Comparison of ENCODE assay signal across 28 cellular contexts in the genomic region with DNA sequence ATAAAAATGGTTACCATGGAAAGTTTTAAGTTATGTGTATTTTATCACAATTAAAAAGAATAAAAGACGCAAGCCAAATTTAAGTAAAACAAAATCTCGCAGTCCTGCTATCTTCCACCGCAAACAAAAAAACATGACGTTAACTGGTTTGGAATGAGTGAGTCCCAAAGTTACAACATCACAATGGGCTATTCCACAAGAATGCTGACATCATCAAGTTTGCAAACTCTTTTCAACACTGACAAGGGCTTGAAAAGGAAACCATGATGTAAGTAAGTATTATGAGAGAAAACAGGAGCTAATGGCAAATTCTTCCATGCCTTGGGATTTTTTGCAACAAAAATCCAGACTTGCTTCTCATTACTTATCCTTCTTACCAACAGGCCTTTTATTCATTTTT. TPM values are rescaled to one million over a fixed set of nuclear protein-coding genes. Genes with fewer than 3 reads are reported as not detected.
DNase-seq lines count a peak whose midpoint lies in the region; ATAC-seq, FAIRE-seq and TF ChIP-seq lines count a peak whose summit lies in the region.
"Had no signal": no experiment of that assay in that cellular context is flagged by ENCODE, and none has a peak within 500 bp of the region (broad histone marks: within the 10 kb centered on the region; RNA-seq: fewer than 3 reads in every experiment).

No MANE protein-coding gene starts in this region.

- POLR2A ChIA-PET in A549 (lab: Yijun Ruan, JAX) = no interaction called here
- POLR2A ChIA-PET in HEK293 (lab: Yijun Ruan, JAX) = no interaction called here
- POLR2A ChIA-PET in HepG2 (lab: Yijun Ruan, JAX) = no interaction called here

- no peaks in the 10 kb centered on the region for H3K79me2 ChIP-seq in HepG2 (ENCODE audit: insufficient read depth, low read length)
- H3K79me2 ChIP-seq: hepatocyte had no signal

- H3K27me3 ChIP-seq in HepG2 (ENCODE audit: control insufficient read depth in 1 of 2, insufficient read depth in 2 of 2, low read length in 2 of 2) = no peaks in the 10 kb centered on the region
- H3K27me3 ChIP-seq: esophagus squamous epithelium, hepatocyte had no signal

- no peak overlapping the region for H2AFZ ChIP-seq in HepG2 (ENCODE audit: low read length)
- H2AFZ ChIP-seq: hepatocyte had no signal

- ATAC-seq in A549 = no peak
- no peak for ATAC-seq in HepG2
- ATAC-seq in activated CD4-positive, CD25-positive, alpha-beta regulatory T cell treated with anti-CD3 and anti-CD28 coated beads, Interleukin-2, amount 50 U/mL, for 24 hours = no peak
- ATAC-seq in activated T-helper 17 cell treated with anti-CD3 and anti-CD28 coated beads, Interleukin-2, amount 50 U/mL, for 72 hours (replicated peaks) = no peak
- ATAC-seq: activated CD4-positive, alpha-beta T cell treated with anti-CD3 and anti-CD28 coated beads for 36 hours; activated CD8-positive, alpha-beta memory T cell treated with anti-CD3 and anti-CD28 coated beads, Interleukin-2, amount 10 ng/mL, durations not matched to agents 7 days and 5 days; stimulated activated naive B cell treated with anti-CD40 and anti-IgM and Interleukin-4, amounts not matched to agents 10 μg/mL and 1 μg/mL and 100 μg/mL, for 72 hours had no signal

- H3K4me1 ChIP-seq in A549 (no peaks in the 10 kb centered on the region), HEK293 (ENCODE audit: control insufficient read depth, insufficient read depth, low read length) (no peaks in the 10 kb centered on the region), HepG2 (ENCODE audit: insufficient read depth, low read length) (no peaks in the 10 kb centered on the region)
- H3K4me1 ChIP-seq: esophagus squamous epithelium had no signal

- H3K36me3 ChIP-seq in HEK293 (ENCODE audit: control insufficient read depth in 2 of 2, insufficient read depth in 1 of 2, low read length in 2 of 2) (peaks cover 20 to 73% of the 10 kb centered on the region in 2 experiments), HepG2 (replicated peaks in 1 of 2; ENCODE audit: control insufficient read depth in 1 of 2, insufficient read depth in 2 of 2, low read length in 2 of 2) (peaks cover 13 to 72% of the 10 kb centered on the region in 2 experiments; a peak in 4 of 5 replicates)

- H3K4me3 Mint-ChIP-seq in activated T-helper 17 cell treated with anti-CD3 and anti-CD28 coated beads, Interleukin-2, amount 50 U/mL, for 72 hours = no peak overlapping the region
- H3K4me3 Mint-ChIP-seq: activated CD4-positive, alpha-beta T cell treated with anti-CD3 and anti-CD28 coated beads for 36 hours; activated CD8-positive, alpha-beta memory T cell treated with anti-CD3 and anti-CD28 coated beads, Interleukin-2, amount 10 ng/mL, durations not matched to agents 7 days and 5 days; CD4-positive, CD25-positive, alpha-beta regulatory T cell; central memory CD8-positive, alpha-beta T cell; stimulated activated naive B cell treated with anti-CD40 and anti-IgM and Interleukin-4, amounts not matched to agents 10 μg/mL and 1 μg/mL and 100 μg/mL, for 72 hours; type B pancreatic cell had no signal

- WGBS in A549 (ENCODE audit: missing lambda C conversion rate) = 96% methylated on average over 4 of the region's 4 CpGs
- 96% methylated on average over 4 of the region's 4 CpGs for WGBS in HepG2 (ENCODE audit: low lambda C conversion rate)

- H3K27ac Mint-ChIP-seq in activated T-helper 17 cell treated with anti-CD3 and anti-CD28 coated beads, Interleukin-2, amount 50 U/mL, for 72 hours = no peak overlapping the region
- H3K27ac Mint-ChIP-seq: activated CD4-positive, alpha-beta T cell treated with anti-CD3 and anti-CD28 coated beads for 36 hours; activated CD8-positive, alpha-beta memory T cell treated with anti-CD3 and anti-CD28 coated beads, Interleukin-2, amount 10 ng/mL, durations not matched to agents 7 days and 5 days; activated T-helper 2 cell treated with anti-CD3 and anti-CD28 coated beads, Interferon-gamma antibody, Interleukin-2, Interleukin-4, amounts not matched to agents 10 μg/mL and 5 μg/mL and 100 μg/mL, durations not matched to agents 14 hours and 24 hours and 36 hours; stimulated activated naive B cell treated with anti-CD40 and anti-IgM and Interleukin-4, amounts not matched to agents 10 μg/mL and 1 μg/mL and 100 μg/mL, for 72 hours; type B pancreatic cell had no signal

- no peak overlapping the region for H3K27ac ChIP-seq in A549
- H3K27ac ChIP-seq in HEK293 (ENCODE audit: extremely low read depth, low read depth, low read length) = no peak overlapping the region
- no peak overlapping the region for H3K27ac ChIP-seq in HepG2 (ENCODE audit: extremely low read length, insufficient read depth, low read length)
- H3K27ac ChIP-seq: esophagus squamous epithelium, hepatocyte had no signal

- no peak overlapping the region for H3K4me2 ChIP-seq in A549
- H3K4me2 ChIP-seq in HepG2 (ENCODE audit: low read depth, low read length) = no peak overlapping the region
- H3K4me2 ChIP-seq: hepatocyte had no signal

- TF ChIP-seq RAD21 in A549 (conservative IDR thresholded peaks at IDR 0.05 in 1 of 2, IDR thresholded peaks at IDR 0.05 in 1 of 2) (no peak), HepG2 (CRISPR knock-in tag; IDR thresholded peaks at IDR 0.05) (no peak)

- H3K4me1 Mint-ChIP-seq in activated T-helper 17 cell treated with anti-CD3 and anti-CD28 coated beads, Interleukin-2, amount 50 U/mL, for 72 hours = peaks cover 5% of the 10 kb centered on the region
- H3K4me1 Mint-ChIP-seq: activated CD4-positive, alpha-beta T cell treated with anti-CD3 and anti-CD28 coated beads for 36 hours; activated CD8-positive, alpha-beta memory T cell treated with anti-CD3 and anti-CD28 coated beads, Interleukin-2, amount 10 ng/mL, durations not matched to agents 7 days and 5 days; central memory CD8-positive, alpha-beta T cell; stimulated activated naive B cell treated with anti-CD40 and anti-IgM and Interleukin-4, amounts not matched to agents 10 μg/mL and 1 μg/mL and 100 μg/mL, for 72 hours had no signal

- intact Hi-C loops in HepG2 (cut with micrococcal nuclease; ENCODE audit: unreplicated experiment) = no loop called here

- TF ChIP-seq CTCF in A549 (IDR thresholded peaks at IDR 0.05) (no peak), HEK293 (tag by site-specific recombination; IDR thresholded peaks at IDR 0.05) (no peak), choroid plexus epithelial cell (conservative IDR thresholded peaks at IDR 0.05; ENCODE audit: low read depth, low read length) (no peak), HepG2 (CRISPR knock-in tag; IDR thresholded peaks at IDR 0.05) (no peak)

- DNase-seq in A549 (ENCODE audit: low read depth in 1 of 2, low spot score in 1 of 2) (no peak), choroid plexus epithelial cell (ENCODE audit: low read depth) (peak; percentile 97), HepG2 (ENCODE audit: low spot score) (no peak), DMS153 treated with DMSO at 0.1 percent for 48 hours (lab: John Stamatoyannopoulos, UW; ENCODE audit: unreplicated experiment) (no peak), HPDE6-E6E7 (ENCODE audit: extremely low spot score) (no peak)
- DNase-seq: 8988T; activated CD4-positive, alpha-beta T cell treated with anti-CD3 and anti-CD28 coated beads for 36 hours; activated CD8-positive, alpha-beta memory T cell treated with anti-CD3 and anti-CD28 coated beads, Interleukin-2, amount 10 ng/mL, durations not matched to agents 7 days and 5 days; CD4-positive, CD25-positive, alpha-beta regulatory T cell; DMS 273 treated with DMSO at 0.1 percent for 48 hours; effector CD4-positive, alpha-beta T cell; esophagus squamous epithelium; islet precursor cell; NCI-H1105 treated with DMSO at 0.1 percent for 48 hours; NCI-H510A treated with DMSO at 0.1 percent for 48 hours; occipital lobe; right cardiac atrium; RPMI8226; stimulated activated naive B cell treated with anti-CD40 and anti-IgM and Interleukin-4, amounts not matched to agents 10 μg/mL and 1 μg/mL and 100 μg/mL, for 72 hours had no signal

- CTCF ChIA-PET in A549 (lab: Yijun Ruan, JAX) (interaction anchor here (2.3 to 3.0 kb wide), 2 partner anchors 17 to 24 kb away, joined by 8 to 13 read pairs; no protein-coding TSS in a partner anchor), HEK293 (lab: Yijun Ruan, JAX) (interaction anchor here (0.6 to 0.7 kb wide), 2 partner anchors 187 to 231 kb away, joined by 3 to 4 read pairs; no protein-coding TSS in a partner anchor), HepG2 (lab: Yijun Ruan, JAX; ENCODE audit: low intra/inter-chr PET ratio, low total read pairs) (no interaction called here)

- TF ChIP-seq POLR2A in A549 (IDR thresholded peaks at IDR 0.05; ENCODE audit: low read length) (no peak), HepG2 (IDR thresholded peaks at IDR 0.05; ENCODE audit: insufficient read depth in 1 of 2, low read depth in 2 of 2, low read length in 2 of 2) (no peak)

- no peak for FAIRE-seq in A549 (lab: Jason Lieb, UNC)
- no peak for FAIRE-seq in HepG2 (lab: Jason Lieb, UNC)

- no peaks in the 10 kb centered on the region for H3K9me3 Mint-ChIP-seq in activated T-helper 17 cell treated with anti-CD3 and anti-CD28 coated beads, Interleukin-2, amount 50 U/mL, for 72 hours
- H3K9me3 Mint-ChIP-seq: activated T-helper 2 cell treated with anti-CD3 and anti-CD28 coated beads, Interferon-gamma antibody, Interleukin-2, Interleukin-4, amounts not matched to agents 10 μg/mL and 5 μg/mL and 100 μg/mL, durations not matched to agents 14 hours and 24 hours and 36 hours; CD4-positive, CD25-positive, alpha-beta regulatory T cell; central memory CD8-positive, alpha-beta T cell; stimulated activated naive B cell treated with anti-CD40 and anti-IgM and Interleukin-4, amounts not matched to agents 10 μg/mL and 1 μg/mL and 100 μg/mL, for 72 hours; type B pancreatic cell had no signal

- H3K27me3 Mint-ChIP-seq in activated T-helper 17 cell treated with anti-CD3 and anti-CD28 coated beads, Interleukin-2, amount 50 U/mL, for 72 hours = no peaks in the 10 kb centered on the region
- H3K27me3 Mint-ChIP-seq: activated CD4-positive, alpha-beta T cell treated with anti-CD3 and anti-CD28 coated beads for 36 hours; activated CD8-positive, alpha-beta memory T cell treated with anti-CD3 and anti-CD28 coated beads, Interleukin-2, amount 10 ng/mL, durations not matched to agents 7 days and 5 days; CD4-positive, CD25-positive, alpha-beta regulatory T cell; central memory CD8-positive, alpha-beta T cell; stimulated activated naive B cell treated with anti-CD40 and anti-IgM and Interleukin-4, amounts not matched to agents 10 μg/mL and 1 μg/mL and 100 μg/mL, for 72 hours; type B pancreatic cell had no signal

- H3K36me3 Mint-ChIP-seq in activated T-helper 17 cell treated with anti-CD3 and anti-CD28 coated beads, Interleukin-2, amount 50 U/mL, for 72 hours (ENCODE audit: low read depth) = peaks cover 100% of the 10 kb centered on the region

- H3K4me3 ChIP-seq in A549 (no peak overlapping the region), HEK293 (ENCODE audit: low read depth, low read length) (no peak overlapping the region), choroid plexus epithelial cell (ENCODE audit: low read depth, low read length) (no peak overlapping the region), HepG2 (replicated peaks in 1 of 3; ENCODE audit: insufficient read depth in 1 of 3, low read depth in 2 of 3, low read length in 3 of 3) (no peak overlapping the region)
- H3K4me3 ChIP-seq: esophagus squamous epithelium, hepatocyte had no signal

- BruUV-seq in HepG2 (replicated peaks; lab: Mats Ljungman, UMichigan) = no TSS peak

- no peaks in the 10 kb centered on the region for H3K9me3 ChIP-seq in A549
- H3K9me3 ChIP-seq in HEK293 (ENCODE audit: control insufficient read depth, insufficient read depth, low read depth, low read length) = no peaks in the 10 kb centered on the region
- H3K9me3 ChIP-seq in HepG2 (ENCODE audit: low read length) = no peaks in the 10 kb centered on the region
- H3K9me3 ChIP-seq: esophagus squamous epithelium had no signal

- in situ Hi-C loops in HepG2 (cut with HindIII; ENCODE audit: extremely low pct_ligation_motif_present, low pct_unique_long_range_greater_than_20kb) = no loop called here

- TF ChIP-seq EP300 in A549 (IDR thresholded peaks at IDR 0.05) (no peak), HepG2 (IDR thresholded peaks at IDR 0.05; ENCODE audit: low read depth in 2 of 2, low read length in 2 of 2) (no peak), HepG2 (CRISPR knock-in tag; IDR thresholded peaks at IDR 0.05; ENCODE audit: borderline replicate concordance) (no peak)

- no peaks in the 10 kb centered on the region for H4K20me1 ChIP-seq in HepG2 (ENCODE audit: insufficient read depth, low read length)

- no peak overlapping the region for H3K9ac ChIP-seq in HepG2 (ENCODE audit: insufficient read depth, low read depth, low read length)

RNA-seq across cellular contexts. Expression of gene SIGLEC15, which starts 31.1 kb away (rescaled TPM):
- not detected in 2 replicates for polyA plus RNA-seq in A549 (2011; rRNA removed)
- polyA plus RNA-seq in A549 (2012; cell fraction: cytosol; rRNA removed) = 0.01 TPM in 1 of 2 replicates, not detected in the other
- polyA plus RNA-seq in A549 (2012; cell fraction: nucleus; rRNA removed) = 0.02 and 0.04 TPM in 2 replicates
- not detected in 3 replicates for polyA plus RNA-seq in A549 (2017; fragmentation: RNase III; extraction: RNeasy Plus Mini Kit Qiagen cat#74134 plus additional on column Dnase treatment)
- polyA minus RNA-seq in A549 (2011; rRNA and poly(A)+ RNA removed) = not detected in 2 replicates
- total RNA-seq in HepG2 (2016; rRNA removed; fragmentation: Illumina TruSeq; extraction: Trizol) = not detected in 2 replicates
- not detected in 2 replicates for total RNA-seq in HepG2 (2016; cell fraction: cytosol; rRNA removed; fragmentation: Illumina TruSeq; extraction: Trizol; ENCODE audit: low read depth)
- not detected in 2 replicates for total RNA-seq in HepG2 (2016; cell fraction: insoluble cytoplasmic fraction; rRNA removed; fragmentation: Illumina TruSeq; extraction: Trizol)
- not detected in 2 replicates for total RNA-seq in HepG2 (2016; cell fraction: membrane; rRNA removed; fragmentation: Illumina TruSeq; extraction: Trizol)
- not detected in 2 replicates for total RNA-seq in HepG2 (2016; cell fraction: nucleus; rRNA removed; fragmentation: Illumina TruSeq; extraction: Trizol)
- polyA plus RNA-seq in HepG2 (2011; rRNA removed) = not detected in 2 replicates
- not detected in 2 replicates for polyA plus RNA-seq in HepG2 (2011; cell fraction: cytosol; rRNA removed)
- polyA plus RNA-seq in HepG2 (2011; cell fraction: nucleus; rRNA removed) = not detected in 2 replicates
- polyA plus RNA-seq in HepG2 (2012) = not detected in 2 replicates
- not detected in 2 replicates for polyA plus RNA-seq in HepG2 (2016; cell fraction: cytosol; fragmentation: Illumina TruSeq; extraction: Trizol; ENCODE audit: low read depth)
- not detected in 2 replicates for polyA plus RNA-seq in HepG2 (2016; cell fraction: insoluble cytoplasmic fraction; fragmentation: Illumina TruSeq; extraction: Trizol; ENCODE audit: low read depth)
- polyA plus RNA-seq in HepG2 (2016; cell fraction: membrane; fragmentation: Illumina TruSeq; extraction: Trizol; ENCODE audit: low read depth) = not detected in 2 replicates
- polyA plus RNA-seq in HepG2 (2016; cell fraction: nucleus; fragmentation: Illumina TruSeq; extraction: Trizol; ENCODE audit: insufficient read depth, low read depth) = not detected in 2 replicates
- not detected in 2 replicates for polyA minus RNA-seq in HepG2 (2011; rRNA and poly(A)+ RNA removed; ENCODE audit: low replicate concordance)
- not detected in 2 replicates for polyA minus RNA-seq in HepG2 (2011; cell fraction: cytosol; rRNA and poly(A)+ RNA removed)
- not detected in 2 replicates for polyA minus RNA-seq in HepG2 (2011; cell fraction: nucleus; rRNA and poly(A)+ RNA removed)
- total RNA-seq in activated T-helper 17 cell treated with anti-CD3 and anti-CD28 coated beads, Interleukin-2, amount 50 U/mL, for 72 hours = not detected
- total RNA-seq: activated CD4-positive, alpha-beta T cell treated with anti-CD3 and anti-CD28 coated beads for 36 hours; activated CD8-positive, alpha-beta memory T cell treated with anti-CD3 and anti-CD28 coated beads, Interleukin-2, amount 10 ng/mL, durations not matched to agents 7 days and 5 days; activated T-helper 2 cell treated with anti-CD3 and anti-CD28 coated beads, Interferon-gamma antibody, Interleukin-2, Interleukin-4, amounts not matched to agents 10 μg/mL and 5 μg/mL and 100 μg/mL, durations not matched to agents 14 hours and 24 hours and 36 hours; CD4-positive, CD25-positive, alpha-beta regulatory T cell; esophagus squamous epithelium; lung microvascular endothelial cell; myocyte; occipital lobe had no signal
